8 cellular contexts compared by ENCODE assay signal in genomic region chr1:54413295-54413694, GRCh38. TPM values are rescaled to one million over a fixed set of nuclear protein-coding genes. Genes with fewer than 3 reads are reported as not detected.
DNase-seq lines count a peak whose midpoint lies in the region; ATAC-seq and TF ChIP-seq lines count a peak whose summit lies in the region.

No MANE protein-coding gene starts in this region.

- no peak overlapping the region for H3K27ac ChIP-seq in osteoblast (ENCODE audit: low read depth, low read length)
- no peak overlapping the region for H3K27ac ChIP-seq in suprapubic skin

- no peaks in the 10 kb centered on the region for H4K20me1 ChIP-seq in osteoblast (ENCODE audit: insufficient read depth, low read length)

- H3K36me3 ChIP-seq in osteoblast (ENCODE audit: insufficient read depth, low read length) (no peaks in the 10 kb centered on the region), suprapubic skin (no peaks in the 10 kb centered on the region)

- no peak overlapping the region for H3K4me3 ChIP-seq in osteoblast (ENCODE audit: insufficient read depth, low read length)
- no peak overlapping the region for H3K4me3 ChIP-seq in suprapubic skin

- TF ChIP-seq CTCF in osteoblast (IDR thresholded peaks at IDR 0.05; ENCODE audit: extremely low read depth, low read depth, low read length) = no peak
- no peak for TF ChIP-seq CTCF in suprapubic skin (IDR thresholded peaks at IDR 0.05)

- H3K4me2 ChIP-seq in osteoblast (ENCODE audit: insufficient read depth, low read length) = no peak overlapping the region

- no peak for TF ChIP-seq EP300 in suprapubic skin (IDR thresholded peaks at IDR 0.05)

- H3K79me2 ChIP-seq in osteoblast (ENCODE audit: insufficient read depth, low read length) = no peaks in the 10 kb centered on the region

- H3K9me3 ChIP-seq in osteoblast (ENCODE audit: low read depth, low read length) = no peaks in the 10 kb centered on the region
- H3K9me3 ChIP-seq in suprapubic skin = no peaks in the 10 kb centered on the region

- peak overlapping the region; percentile 83 for H2AFZ ChIP-seq in osteoblast (ENCODE audit: low read length)

- H3K4me1 ChIP-seq in osteoblast (ENCODE audit: insufficient read depth, low read length) = peaks cover 9% of the 10 kb centered on the region
- peaks cover 24% of the 10 kb centered on the region for H3K4me1 ChIP-seq in suprapubic skin

- DNase-seq in ELF-1 (ENCODE audit: low read depth, low spot score) (peak; percentile 19), SK-MEL-5 (ENCODE audit: low read depth, low spot score) (peak; percentile 61), fibroblast of gingiva (ENCODE audit: low read depth) (peak; percentile 48), osteoblast (ENCODE audit: insufficient read length, low spot score, missing footprints) (peak; percentile 89), suprapubic skin (ENCODE audit: low spot score in 2 of 2) (no peak), NCI-H2107 (lab: John Stamatoyannopoulos, UW) (no peak)

- in situ Hi-C loops in SK-MEL-5 (cut with HindIII; ENCODE audit: low pct_unique_long_range_greater_than_20kb, low sequenced_read_pairs) = no loop called here

- H3K27me3 ChIP-seq in osteoblast (ENCODE audit: insufficient read depth, low read length) (no peaks in the 10 kb centered on the region), suprapubic skin (no peaks in the 10 kb centered on the region)

- ATAC-seq in GM19467 (IDR thresholded peaks at IDR 0.05; ENCODE audit: unreplicated experiment) (no peak), GM18511 (IDR thresholded peaks at IDR 0.05; ENCODE audit: unreplicated experiment) (no peak)

- no peak for TF ChIP-seq POLR2A in suprapubic skin (IDR thresholded peaks at IDR 0.05)

- 29% methylated on average over 2 of the region's 2 CpGs for WGBS in suprapubic skin

RNA-seq across cellular contexts. Expression of gene SSBP3, which starts 7.1 kb away (rescaled TPM):
- total RNA-seq in SK-MEL-5 (2014; rRNA removed; shearing (Covaris generic)) = 3.7 and 5.1 TPM in 2 replicates
- polyA plus RNA-seq in SK-MEL-5 (2015; cell fraction: cytosol; rRNA removed) = 19.3 and 23.3 TPM in 2 replicates
- polyA plus RNA-seq in SK-MEL-5 (2015; cell fraction: nucleus; rRNA removed) = 7.4 and 8.4 TPM in 2 replicates
- 14.5 and 18.3 TPM in 2 replicates for total RNA-seq in osteoblast
- total RNA-seq in suprapubic skin = 10 to 100 TPM; 26.4 to 49.5 (median 37.1) TPM

Comparison
In these comparisons a context has a peak if more than half of its experiments do, and no peak if none do; other contexts are left out.
1. DNase-seq: peak in ELF-1 (single experiment), SK-MEL-5 (single experiment), fibroblast of gingiva (single experiment) and osteoblast (single experiment); none in suprapubic skin (0 of 2) and NCI-H2107 (single experiment).